ENCODE assay signal across 16 cellular contexts in genomic region chr6:150766201-150766997, GRCh38.
DNase-seq lines count a peak whose midpoint lies in the region; ATAC-seq and TF ChIP-seq lines count a peak whose summit lies in the region.
"Had no signal": no experiment of that assay in that cellular context is flagged by ENCODE, and none has a peak within 500 bp of the region (broad histone marks: within the 10 kb centered on the region; RNA-seq: fewer than 3 reads in every experiment).

No MANE protein-coding gene starts in this region.

- H3K4me3 ChIP-seq in fibroblast of the aortic adventitia (ENCODE audit: low read depth, low read length) (no peak overlapping the region), colonic mucosa (no peak overlapping the region)
- H3K4me3 ChIP-seq: A549, lower lobe of right lung had no signal

- H3K36me3 ChIP-seq in colonic mucosa: no peaks in the 10 kb centered on the region
- H3K36me3 ChIP-seq: lower lobe of right lung, tibial nerve had no signal

- intact Hi-C loops in colonic mucosa (cut with DNase I): no loop called here

- no peaks in the 10 kb centered on the region for H3K9me3 ChIP-seq in colonic mucosa
- H3K9me3 ChIP-seq: A549, lower lobe of right lung, tibial nerve had no signal

- H3K27me3 ChIP-seq in colonic mucosa: no peaks in the 10 kb centered on the region
- H3K27me3 ChIP-seq: tibial nerve had no signal

- no peak overlapping the region for H3K27ac ChIP-seq in colonic mucosa
- H3K27ac ChIP-seq: A549, lower lobe of right lung had no signal

- no peaks in the 10 kb centered on the region for H3K4me1 ChIP-seq in colonic mucosa
- H3K4me1 ChIP-seq: A549 had no signal

- H3K9ac ChIP-seq in colonic mucosa (ENCODE audit: low read depth in 2 of 2, low read length in 2 of 2): no peak overlapping the region

- no peak for TF ChIP-seq CTCF in fibroblast of the aortic adventitia (IDR thresholded peaks at IDR 0.05; ENCODE audit: insufficient read depth, low read length)
- no peak for TF ChIP-seq CTCF in colonic mucosa (IDR thresholded peaks at IDR 0.05)

- peak; percentile 12 for DNase-seq in NCI-H2196 (lab: John Stamatoyannopoulos, UW; ENCODE audit: unreplicated experiment)
- DNase-seq in NCI-H2196 treated with DMSO at 0.1 percent for 48 hours (lab: John Stamatoyannopoulos, UW; ENCODE audit: unreplicated experiment): no peak
- peak; percentile 14 for DNase-seq in NCI-H526 treated with DMSO at 0.1 percent for 48 hours (lab: John Stamatoyannopoulos, UW)
- peak; percentile 42 for DNase-seq in fibroblast of the aortic adventitia (ENCODE audit: low read depth)
- DNase-seq in smooth muscle cell of the brain vasculature (ENCODE audit: low read depth, low spot score): peak; percentile 45
- DNase-seq in colonic mucosa: no peak
- DNase-seq: activated naive CD4-positive, alpha-beta T cell; erythroblast; hippocampal formation; IMR-90; lower lobe of right lung; NCI-H187 treated with DMSO at 0.1 percent for 48 hours had no signal

- ATAC-seq in HG02763 (IDR thresholded peaks at IDR 0.05; ENCODE audit: unreplicated experiment) (no peak), GM21786 (IDR thresholded peaks at IDR 0.05; ENCODE audit: unreplicated experiment) (no peak)
- ATAC-seq: A549, lower lobe of right lung had no signal

Comparison
In these comparisons a context has a peak if more than half of its experiments do, and no peak if none do; other contexts are left out.
1. DNase-seq: peak in NCI-H2196 (single experiment), NCI-H526 treated with DMSO at 0.1 percent for 48 hours (single experiment), fibroblast of the aortic adventitia (single experiment) and smooth muscle cell of the brain vasculature (single experiment); none in NCI-H2196 treated with DMSO at 0.1 percent for 48 hours (single experiment) and colonic mucosa (single experiment).